Comparison of ENCODE assay signal across 11 cellular contexts in genomic region chr6:40299666-40300065, GRCh38.
"Had no signal": no experiment of that assay in that cellular context is flagged by ENCODE, and none has a peak within 500 bp of the region (broad histone marks: within the 10 kb centered on the region; RNA-seq: fewer than 3 reads in every experiment).

No MANE protein-coding gene starts in this region.

- H3K4me3 ChIP-seq: sigmoid colon, upper lobe of left lung had no signal

- H3K27me3 ChIP-seq: upper lobe of left lung had no signal

- H3K36me3 ChIP-seq: sigmoid colon, upper lobe of left lung had no signal

- ATAC-seq: activated CD4-positive, CD25-positive, alpha-beta regulatory T cell treated with anti-CD3 and anti-CD28 coated beads, Interleukin-2, amount 50 U/mL, for 24 hours; esophagus mucosa; stimulated activated naive B cell treated with anti-CD40 and anti-IgM and Interleukin-4, amounts not matched to agents 10 μg/mL and 1 μg/mL and 100 μg/mL, for 72 hours had no signal

- H3K4me1 ChIP-seq: sigmoid colon, upper lobe of left lung had no signal

- H3K27ac ChIP-seq: sigmoid colon, upper lobe of left lung had no signal

- DNase-seq: activated naive CD4-positive, alpha-beta T cell treated with anti-CD3 and anti-CD28 coated beads, Interleukin-2, amount 10 ng/mL, durations not matched to agents 7 days and 5 days; glutamatergic neuron; naive B cell; occipital lobe; sigmoid colon; stimulated activated CD4-positive, alpha-beta T cell treated with anti-CD3 and anti-CD28 coated beads, Interleukin-2, amount 100 ng/mL, for 24 hours; stimulated activated naive B cell treated with anti-CD40 and anti-IgM and Interleukin-4, amounts not matched to agents 10 μg/mL and 1 μg/mL and 100 μg/mL, for 72 hours; SW 1271 had no signal

- H3K9me3 ChIP-seq: sigmoid colon, upper lobe of left lung had no signal
